Comparison of ENCODE assay signal across 24 cellular contexts in genomic region chr12:125376422-125376821, GRCh38.
"Had no signal": no experiment of that assay in that cellular context is flagged by ENCODE, and none has a peak within 500 bp of the region (broad histone marks: within the 10 kb centered on the region; RNA-seq: fewer than 3 reads in every experiment).

No MANE protein-coding gene starts in this region.

- H3K27ac Mint-ChIP-seq: dendritic cell treated with granulocyte-macrophage colony-stimulating factor and Interleukin-4, amounts not matched to agents 40 ng/mL and 50 ng/mL, for 4 days; effector memory CD8-positive, alpha-beta T cell; endodermal cell; immature natural killer cell; mesothelial cell of epicardium; naive B cell had no signal

- H3K4me1 Mint-ChIP-seq: endodermal cell, immature natural killer cell, mesothelial cell of epicardium, naive B cell had no signal

- H3K4me3 Mint-ChIP-seq: dendritic cell treated with granulocyte-macrophage colony-stimulating factor and Interleukin-4, amounts not matched to agents 40 ng/mL and 50 ng/mL, for 4 days; effector memory CD8-positive, alpha-beta T cell; endodermal cell; immature natural killer cell; mesothelial cell of epicardium; naive B cell had no signal

- H3K27ac ChIP-seq: colonic mucosa, esophagus muscularis mucosa, foreskin keratinocyte, gastroesophageal sphincter, heart left ventricle, hepatocyte, lower lobe of right lung had no signal

- DNase-seq: colonic mucosa; cortex of kidney; effector CD8-positive, alpha-beta T cell; effector memory CD8-positive, alpha-beta T cell; endodermal cell; foreskin keratinocyte; heart left ventricle; hypothalamus; immature natural killer cell; islet precursor cell; kidney; kidney glomerular epithelial cell; left colon; left ventricle myocardium superior; lower lobe of right lung; mesenchymal stem cell; mucosa of descending colon; naive B cell had no signal

- ATAC-seq: effector memory CD8-positive, alpha-beta T cell; foreskin keratinocyte; gastroesophageal sphincter; heart left ventricle; left colon; left lobe of liver; left ventricle myocardium superior; lower lobe of right lung; mucosa of descending colon had no signal

- H3K36me3 Mint-ChIP-seq: immature natural killer cell, mesothelial cell of epicardium, naive B cell had no signal

- H3K9me3 Mint-ChIP-seq: dendritic cell treated with granulocyte-macrophage colony-stimulating factor and Interleukin-4, amounts not matched to agents 40 ng/mL and 50 ng/mL, for 4 days; endodermal cell had no signal
